In the genomic region with DNA sequence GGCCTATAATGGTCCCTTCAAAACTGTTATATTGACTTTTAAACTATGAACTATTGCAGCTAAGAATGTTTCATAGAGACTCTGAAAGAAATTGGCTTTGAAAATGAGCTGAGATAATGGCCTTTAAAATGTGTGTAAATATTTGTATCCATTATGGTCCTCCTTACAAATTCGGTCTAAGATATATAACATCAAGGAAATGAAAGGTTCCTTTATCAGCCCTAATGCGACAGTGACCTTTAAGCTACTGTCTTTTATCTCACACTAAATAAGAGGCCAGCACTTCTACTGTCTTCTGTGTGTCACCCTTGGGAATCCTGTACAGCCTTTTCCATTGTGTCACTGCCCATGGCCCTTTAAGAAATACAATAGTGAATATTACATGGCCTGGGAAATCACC, we compare ENCODE assay signal across 20 cellular contexts. TPM values are rescaled to one million over a fixed set of nuclear protein-coding genes. Genes with fewer than 3 reads are reported as not detected.
"Had no signal": no experiment of that assay in that cellular context is flagged by ENCODE, and none has a peak within 500 bp of the region (broad histone marks: within the 10 kb centered on the region; RNA-seq: fewer than 3 reads in every experiment).

No MANE protein-coding gene starts in this region.

- FAIRE-seq: bronchial epithelial cell, TTC549 had no signal

- DNase-seq: activated CD4-positive, alpha-beta T cell treated with anti-CD3 and anti-CD28 coated beads, Interleukin-2, amount 50 U/mL, for 1 hour; activated CD8-positive, alpha-beta T cell treated with anti-CD3 and anti-CD28 coated beads for 36 hours; activated T-cell treated with anti-CD3 and anti-CD28 coated beads, Interleukin-2, amount 50 U/mL, for 48 hours; anterior cingulate cortex; effector memory CD4-positive, alpha-beta T cell; erythroblast; gastrocnemius medialis; glutamatergic neuron; left ventricle myocardium inferior; mesendoderm; right cardiac atrium; stimulated activated CD4-positive, alpha-beta T cell treated with anti-CD3 and anti-CD28 coated beads, Interleukin-2, amount 100 ng/mL, for 48 hours; stimulated activated naive CD4-positive, alpha-beta T cell treated with Interleukin-2 at 50 U/mL for 16 hours; T-helper 9 cell; upper lobe of right lung had no signal

- ATAC-seq: activated CD8-positive, alpha-beta T cell treated with anti-CD3 and anti-CD28 coated beads for 36 hours; gastrocnemius medialis; natural killer cell treated with Interleukin-12 subunit alpha and Interleukin-12 subunit beta and Interleukin-15 and Interleukin-18, amount 100 ng/mL, for 72 hours; right cardiac atrium; upper lobe of right lung; WTC11 had no signal

RNA-seq across cellular contexts. Expression of gene COL28A1, which starts 19.5 kb away (rescaled TPM):
- total RNA-seq: activated CD8-positive, alpha-beta T cell treated with anti-CD3 and anti-CD28 coated beads for 36 hours; bronchial epithelial cell; dermis microvascular lymphatic vessel endothelial cell had no signal
